ENCODE assay signal across 1 cellular context in genomic region chr1:90713741-90714509, GRCh38.
A peak's percentile ranks its signal among the peaks of the same experiment; 100 is the strongest.
TF ChIP-seq lines count a peak whose summit lies in the region.

No MANE protein-coding gene starts in this region.

TF ChIP-seq in endothelial cell of umbilical vein, 7 proteins besides CTCF, POLR2A, EP300 and RAD21 (continued from another document):
- peak; percentile 41 for TF ChIP-seq EZH2 (IDR thresholded peaks at IDR 0.05; ENCODE audit: borderline replicate concordance, low read depth, low read length, severe bottlenecking)
